In the genomic region with DNA sequence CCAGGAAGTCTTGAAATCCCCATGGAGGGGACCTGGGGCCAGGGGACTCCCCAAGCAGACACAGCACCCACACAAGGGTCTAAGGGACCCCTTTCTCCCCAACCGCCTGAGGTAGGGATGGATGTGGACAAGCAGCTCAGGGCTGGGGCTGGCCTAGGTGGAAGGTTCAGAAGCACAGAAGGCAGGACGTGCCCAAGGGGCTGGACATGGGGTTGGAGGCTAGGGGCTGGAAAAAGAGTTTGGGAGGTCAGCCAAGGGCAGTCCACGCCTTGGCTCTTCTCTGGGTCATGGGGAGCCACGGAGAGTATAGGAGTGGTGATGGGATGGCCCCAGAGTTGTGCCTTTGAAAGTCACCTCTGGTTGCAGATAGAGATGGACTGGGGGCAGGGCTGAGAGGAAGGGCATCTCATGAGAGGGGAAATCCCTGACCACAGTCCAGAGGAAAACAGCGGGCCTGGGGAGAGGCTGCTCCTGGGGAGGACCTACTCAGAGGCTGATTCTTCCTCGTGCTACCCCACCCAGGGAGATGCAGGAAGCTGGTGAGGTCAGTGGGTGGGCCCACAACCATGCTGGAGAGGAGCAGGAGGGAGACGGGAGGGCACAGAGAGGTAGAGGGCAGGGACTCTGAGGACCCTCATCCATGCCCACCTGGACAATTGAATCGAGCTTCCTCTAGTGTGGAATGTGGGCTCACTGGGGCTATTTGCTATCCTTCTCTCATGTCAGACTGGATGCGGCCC, we compare ENCODE assay signal across 21 cellular contexts. TPM values are rescaled to one million over a fixed set of nuclear protein-coding genes. Genes with fewer than 3 reads are reported as not detected.
A peak's percentile ranks its signal among the peaks of the same experiment; 100 is the strongest.
DNase-seq lines count a peak whose midpoint lies in the region; ATAC-seq, FAIRE-seq and TF ChIP-seq lines count a peak whose summit lies in the region.
"Had no signal": no experiment of that assay in that cellular context is flagged by ENCODE, and none has a peak within 500 bp of the region (broad histone marks: within the 10 kb centered on the region; RNA-seq: fewer than 3 reads in every experiment).

No MANE protein-coding gene starts in this region.

- H3K4me1 Mint-ChIP-seq in activated CD4-positive, alpha-beta T cell treated with anti-CD3 and anti-CD28 coated beads, Interleukin-2, amount 10 ng/mL, durations not matched to agents 24 days and 14 days: peaks cover 4% of the 10 kb centered on the region
- peaks cover 60% of the 10 kb centered on the region for H3K4me1 Mint-ChIP-seq in dendritic cell treated with granulocyte-macrophage colony-stimulating factor and Interleukin-4, amounts not matched to agents 40 ng/mL and 50 ng/mL, for 4 days (ENCODE audit: low read depth)

- FAIRE-seq in GM12892 (lab: Jason Lieb, UNC): no peak
- FAIRE-seq: H1, HepG2 had no signal

- 64% methylated on average over 9 of the region's 9 CpGs for WGBS in right cardiac atrium

- H3K4me3 Mint-ChIP-seq in activated CD4-positive, alpha-beta T cell treated with anti-CD3 and anti-CD28 coated beads, Interleukin-2, amount 10 ng/mL, durations not matched to agents 24 days and 14 days: no peak overlapping the region
- H3K4me3 Mint-ChIP-seq in dendritic cell treated with granulocyte-macrophage colony-stimulating factor and Interleukin-4, amounts not matched to agents 40 ng/mL and 50 ng/mL, for 4 days: no peak overlapping the region
- H3K4me3 Mint-ChIP-seq: CD4-positive, CD25-positive, alpha-beta regulatory T cell had no signal

- H3K9me3 ChIP-seq in right cardiac atrium (ENCODE audit: control insufficient read depth, low read length) (no peaks in the 10 kb centered on the region), subcutaneous abdominal adipose tissue (ENCODE audit: control insufficient read depth in 5 of 5, low read length in 5 of 5) (no peaks in the 10 kb centered on the region)
- H3K9me3 ChIP-seq: MG63 had no signal

- no peaks in the 10 kb centered on the region for H3K27me3 ChIP-seq in right cardiac atrium (ENCODE audit: control insufficient read depth, insufficient read depth)
- H3K27me3 ChIP-seq in subcutaneous abdominal adipose tissue (ENCODE audit: control insufficient read depth in 5 of 5, insufficient read depth in 4 of 5, low read length in 5 of 5): peaks cover 8 to 26% (median 24%) of the 10 kb centered on the region in 5 donors
- H3K27me3 ChIP-seq: MG63 had no signal

- H3K4me1 ChIP-seq in right cardiac atrium (ENCODE audit: control insufficient read depth, insufficient read depth, low read length) (peaks cover 3% of the 10 kb centered on the region), subcutaneous abdominal adipose tissue (ENCODE audit: control insufficient read depth in 5 of 5, insufficient read depth in 5 of 5, low read length in 5 of 5) (peaks cover 5 to 77% (median 53%) of the 10 kb centered on the region in 5 donors)

- H3K36me3 Mint-ChIP-seq in activated CD4-positive, alpha-beta T cell treated with anti-CD3 and anti-CD28 coated beads, Interleukin-2, amount 10 ng/mL, durations not matched to agents 24 days and 14 days (ENCODE audit: low read depth): no peaks in the 10 kb centered on the region
- no peaks in the 10 kb centered on the region for H3K36me3 Mint-ChIP-seq in dendritic cell treated with granulocyte-macrophage colony-stimulating factor and Interleukin-4, amounts not matched to agents 40 ng/mL and 50 ng/mL, for 4 days (ENCODE audit: low read depth)

- H3K4me3 ChIP-seq in right cardiac atrium (ENCODE audit: low read length): no peak overlapping the region
- no peak overlapping the region for H3K4me3 ChIP-seq in subcutaneous abdominal adipose tissue (ENCODE audit: low read depth in 1 of 5, low read length in 5 of 5)
- H3K4me3 ChIP-seq: MG63 had no signal

- no peak for TF ChIP-seq POLR2A in GM12892 (IDR thresholded peaks at IDR 0.05; ENCODE audit: low read depth, low read length)

- peak overlapping the region; percentile 25 for H3K27ac Mint-ChIP-seq in activated CD4-positive, alpha-beta T cell treated with anti-CD3 and anti-CD28 coated beads, Interleukin-2, amount 10 ng/mL, durations not matched to agents 24 days and 14 days
- H3K27ac Mint-ChIP-seq in dendritic cell treated with granulocyte-macrophage colony-stimulating factor and Interleukin-4, amounts not matched to agents 40 ng/mL and 50 ng/mL, for 4 days: peak overlapping the region; percentile 43
- H3K27ac Mint-ChIP-seq: CD4-positive, CD25-positive, alpha-beta regulatory T cell had no signal

- H3K27ac ChIP-seq in right cardiac atrium (ENCODE audit: low read length) (peak overlapping the region; percentile 16), subcutaneous abdominal adipose tissue (ENCODE audit: low read depth, low read length) (peak overlapping the region; percentile 27)
- H3K27ac ChIP-seq: 22Rv1 had no signal

- intact Hi-C loops in activated CD4-positive, alpha-beta T cell treated with anti-CD3 and anti-CD28 coated beads, Interleukin-2, amount 10 ng/mL, durations not matched to agents 24 days and 14 days (cut with micrococcal nuclease): no loop called here
- intact Hi-C loops in dendritic cell treated with granulocyte-macrophage colony-stimulating factor and Interleukin-4, amounts not matched to agents 40 ng/mL and 50 ng/mL, for 4 days (cut with micrococcal nuclease): no loop called here
- intact Hi-C loops in right cardiac atrium (cut with DNase I): no loop called here

- H3K9ac ChIP-seq in subcutaneous abdominal adipose tissue (ENCODE audit: low read length in 5 of 5): peak overlapping the region in 1 of 5 donors; percentile 17

- H3K36me3 ChIP-seq in subcutaneous abdominal adipose tissue (ENCODE audit: control insufficient read depth in 5 of 5, insufficient read depth in 5 of 5, low read length in 5 of 5): no peaks in the 10 kb centered on the region
- H3K36me3 ChIP-seq: MG63 had no signal

- DNase-seq in activated CD4-positive, alpha-beta T cell treated with anti-CD3 and anti-CD28 coated beads, Interleukin-2, amount 10 ng/mL, durations not matched to agents 24 days and 14 days: no peak
- DNase-seq in activated CD4-positive, alpha-beta T cell treated with anti-CD3 and anti-CD28 coated beads for 1 hour: no peak
- peak in 1 of 3 donors; percentile 55 for DNase-seq in right cardiac atrium
- DNase-seq in GM12892 (ENCODE audit: insufficient read length): no peak
- DNase-seq in NCI-H1694 treated with DMSO at 0.1 percent for 48 hours (lab: John Stamatoyannopoulos, UW): no peak
- DNase-seq in germinal center (ENCODE audit: low spot score): no peak
- DNase-seq: CD4-positive, CD25-positive, alpha-beta regulatory T cell; DND-41; GF-D8; MG63; NCI-H1105; NCI-H187; NCI-H2171; NCI-H774; SHP77 had no signal

- ATAC-seq in right cardiac atrium: peak in 1 of 2 donors; percentile 56
- ATAC-seq: HepG2 had no signal

- no peaks in the 10 kb centered on the region for H3K9me3 Mint-ChIP-seq in activated CD4-positive, alpha-beta T cell treated with anti-CD3 and anti-CD28 coated beads, Interleukin-2, amount 10 ng/mL, durations not matched to agents 24 days and 14 days
- H3K9me3 Mint-ChIP-seq in dendritic cell treated with granulocyte-macrophage colony-stimulating factor and Interleukin-4, amounts not matched to agents 40 ng/mL and 50 ng/mL, for 4 days: no peaks in the 10 kb centered on the region

- peaks cover 53% of the 10 kb centered on the region for H3K27me3 Mint-ChIP-seq in activated CD4-positive, alpha-beta T cell treated with anti-CD3 and anti-CD28 coated beads, Interleukin-2, amount 10 ng/mL, durations not matched to agents 24 days and 14 days
- H3K27me3 Mint-ChIP-seq in dendritic cell treated with granulocyte-macrophage colony-stimulating factor and Interleukin-4, amounts not matched to agents 40 ng/mL and 50 ng/mL, for 4 days: peaks cover 64% of the 10 kb centered on the region

RNA-seq across cellular contexts. Expression of a gene that starts 2.5 kb away (rescaled TPM):
- not detected in 2 replicates for total RNA-seq in activated CD4-positive, alpha-beta T cell treated with anti-CD3 and anti-CD28 coated beads, Interleukin-2, amount 10 ng/mL, durations not matched to agents 24 days and 14 days
- total RNA-seq in right cardiac atrium: 10 to 100 TPM in 1 of 4 donors, 1 to 10 TPM in 3; 6.1 to 13.0 (median 7.1) TPM
- polyA plus RNA-seq in right cardiac atrium: 8.9 TPM
- polyA plus RNA-seq in GM12892 (2012; ENCODE audit: missing spikeins): 0.11 TPM
- total RNA-seq: CD4-positive, CD25-positive, alpha-beta regulatory T cell; HepG2; NCI-H460 had no signal

RNA-seq across cellular contexts. Expression of a gene that starts 17.6 kb away (rescaled TPM):
- not detected in 2 replicates for total RNA-seq in activated CD4-positive, alpha-beta T cell treated with anti-CD3 and anti-CD28 coated beads, Interleukin-2, amount 10 ng/mL, durations not matched to agents 24 days and 14 days
- total RNA-seq in right cardiac atrium: 10 to 100 TPM in 1 of 4 donors, 1 to 10 TPM in 3; 6.7 to 12.3 (median 8.8) TPM
- polyA plus RNA-seq in right cardiac atrium: 4.2 TPM
- polyA plus RNA-seq in GM12892 (2012; ENCODE audit: missing spikeins): not detected
- total RNA-seq: CD4-positive, CD25-positive, alpha-beta regulatory T cell; H1; HepG2; NCI-H460 had no signal
- polyA plus RNA-seq: CD4-positive, CD25-positive, alpha-beta regulatory T cell had no signal

RNA-seq across cellular contexts. Expression of a gene that starts 37.6 kb away (rescaled TPM):
- total RNA-seq in activated CD4-positive, alpha-beta T cell treated with anti-CD3 and anti-CD28 coated beads, Interleukin-2, amount 10 ng/mL, durations not matched to agents 24 days and 14 days: 62.9 and 68.8 TPM in 2 replicates
- 10 to 100 TPM; 11.7 to 13.7 (median 12.1) TPM for total RNA-seq in right cardiac atrium
- polyA plus RNA-seq in right cardiac atrium: 12.6 TPM
- 18.2 TPM for polyA plus RNA-seq in GM12892 (2012; ENCODE audit: missing spikeins)

RNA-seq across cellular contexts. Expression of a gene that starts 48.2 kb away (rescaled TPM):
- total RNA-seq in activated CD4-positive, alpha-beta T cell treated with anti-CD3 and anti-CD28 coated beads, Interleukin-2, amount 10 ng/mL, durations not matched to agents 24 days and 14 days: not detected in 2 replicates
- total RNA-seq in right cardiac atrium: 10 to 100 TPM; 11.5 to 23.7 (median 12.1) TPM
- 30.5 TPM for polyA plus RNA-seq in right cardiac atrium
- not detected for polyA plus RNA-seq in GM12892 (2012; ENCODE audit: missing spikeins)
- total RNA-seq: CD4-positive, CD25-positive, alpha-beta regulatory T cell; HepG2 had no signal
- polyA plus RNA-seq: CD4-positive, CD25-positive, alpha-beta regulatory T cell; HepG2 had no signal

RNA-seq across cellular contexts. Expression of a gene that starts 51.3 kb away (rescaled TPM):
- not detected in 2 replicates for total RNA-seq in activated CD4-positive, alpha-beta T cell treated with anti-CD3 and anti-CD28 coated beads, Interleukin-2, amount 10 ng/mL, durations not matched to agents 24 days and 14 days
- total RNA-seq in right cardiac atrium: under 1 TPM in 1 of 4 donors, not detected in 3; 0.50 TPM
- 0.07 TPM for polyA plus RNA-seq in right cardiac atrium
- not detected for polyA plus RNA-seq in GM12892 (2012; ENCODE audit: missing spikeins)
- total RNA-seq: CD4-positive, CD25-positive, alpha-beta regulatory T cell had no signal
- polyA plus RNA-seq: CD4-positive, CD25-positive, alpha-beta regulatory T cell had no signal
